ENCODE assay signal across 1 cellular context in the genomic region with DNA sequence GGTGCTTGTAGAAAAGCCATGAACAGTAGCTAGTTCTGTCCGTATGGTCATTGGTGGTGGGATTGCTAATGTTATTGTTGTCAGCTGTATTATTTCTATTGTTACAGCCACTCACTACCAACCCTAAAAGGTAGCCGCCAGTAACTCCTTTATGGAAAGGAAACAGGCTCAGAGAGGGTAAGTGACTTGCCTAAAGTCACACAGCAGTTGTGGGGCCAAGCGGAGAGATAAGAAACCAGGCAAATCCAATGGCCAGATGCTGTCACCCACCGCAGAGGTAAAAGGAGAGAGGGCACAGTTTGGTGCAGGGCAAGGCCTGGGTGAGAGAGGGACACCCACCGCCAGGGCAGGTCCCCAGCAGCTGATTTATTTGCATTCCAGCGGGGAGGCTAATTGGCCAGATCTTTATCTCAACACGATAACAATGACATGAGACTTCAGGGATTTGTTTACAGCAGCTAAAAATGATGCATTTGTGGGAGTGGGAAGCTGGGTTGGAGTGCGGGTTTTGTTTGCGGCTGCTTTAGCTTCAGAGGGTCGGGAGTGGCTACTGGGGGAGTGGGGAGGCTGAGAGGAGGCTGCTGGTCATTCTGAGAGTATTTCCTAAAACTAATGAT.
A peak's percentile ranks its signal among the peaks of the same experiment; 100 is the strongest.
TF ChIP-seq lines count a peak whose summit lies in the region.

No MANE protein-coding gene starts in this region.

TF ChIP-seq in HEK293, 187 proteins besides CTCF, POLR2A, EP300 and RAD21 (continued from another document):
- TF ChIP-seq, protein P1, sequence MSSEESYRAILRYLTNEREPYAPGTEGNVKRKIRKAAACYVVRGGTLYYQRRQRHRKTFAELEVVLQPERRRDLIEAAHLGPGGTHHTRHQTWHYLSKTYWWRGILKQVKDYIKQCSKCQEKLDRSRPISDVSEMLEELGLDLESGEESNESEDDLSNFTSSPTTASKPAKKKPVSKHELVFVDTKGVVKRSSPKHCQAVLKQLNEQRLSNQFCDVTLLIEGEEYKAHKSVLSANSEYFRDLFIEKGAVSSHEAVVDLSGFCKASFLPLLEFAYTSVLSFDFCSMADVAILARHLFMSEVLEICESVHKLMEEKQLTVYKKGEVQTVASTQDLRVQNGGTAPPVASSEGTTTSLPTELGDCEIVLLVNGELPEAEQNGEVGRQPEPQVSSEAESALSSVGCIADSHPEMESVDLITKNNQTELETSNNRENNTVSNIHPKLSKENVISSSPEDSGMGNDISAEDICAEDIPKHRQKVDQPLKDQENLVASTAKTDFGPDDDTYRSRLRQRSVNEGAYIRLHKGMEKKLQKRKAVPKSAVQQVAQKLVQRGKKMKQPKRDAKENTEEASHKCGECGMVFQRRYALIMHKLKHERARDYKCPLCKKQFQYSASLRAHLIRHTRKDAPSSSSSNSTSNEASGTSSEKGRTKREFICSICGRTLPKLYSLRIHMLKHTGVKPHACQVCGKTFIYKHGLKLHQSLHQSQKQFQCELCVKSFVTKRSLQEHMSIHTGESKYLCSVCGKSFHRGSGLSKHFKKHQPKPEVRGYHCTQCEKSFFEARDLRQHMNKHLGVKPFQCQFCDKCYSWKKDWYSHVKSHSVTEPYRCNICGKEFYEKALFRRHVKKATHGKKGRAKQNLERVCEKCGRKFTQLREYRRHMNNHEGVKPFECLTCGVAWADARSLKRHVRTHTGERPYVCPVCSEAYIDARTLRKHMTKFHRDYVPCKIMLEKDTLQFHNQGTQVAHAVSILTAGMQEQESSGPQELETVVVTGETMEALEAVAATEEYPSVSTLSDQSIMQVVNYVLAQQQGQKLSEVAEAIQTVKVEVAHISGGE (tag by site-specific recombination; conservative IDR thresholded peaks at IDR 0.05; ENCODE audit: low read depth), result no peak
- TF ChIP-seq ZNF221 (tag by site-specific recombination; IDR thresholded peaks at IDR 0.05; ENCODE audit: borderline replicate concordance), result no peak
- no peak for TF ChIP-seq ZNF157 (tag by site-specific recombination; IDR thresholded peaks at IDR 0.05)
- TF ChIP-seq ZNF830 (tag by site-specific recombination; IDR thresholded peaks at IDR 0.05; ENCODE audit: low read depth), result no peak
- 0 out of 2 replicates have a peak, but pooled peaks have one; percentile 28 for TF ChIP-seq KLF17 (tag by site-specific recombination; IDR thresholded peaks at IDR 0.05)
- TF ChIP-seq, protein P2, sequence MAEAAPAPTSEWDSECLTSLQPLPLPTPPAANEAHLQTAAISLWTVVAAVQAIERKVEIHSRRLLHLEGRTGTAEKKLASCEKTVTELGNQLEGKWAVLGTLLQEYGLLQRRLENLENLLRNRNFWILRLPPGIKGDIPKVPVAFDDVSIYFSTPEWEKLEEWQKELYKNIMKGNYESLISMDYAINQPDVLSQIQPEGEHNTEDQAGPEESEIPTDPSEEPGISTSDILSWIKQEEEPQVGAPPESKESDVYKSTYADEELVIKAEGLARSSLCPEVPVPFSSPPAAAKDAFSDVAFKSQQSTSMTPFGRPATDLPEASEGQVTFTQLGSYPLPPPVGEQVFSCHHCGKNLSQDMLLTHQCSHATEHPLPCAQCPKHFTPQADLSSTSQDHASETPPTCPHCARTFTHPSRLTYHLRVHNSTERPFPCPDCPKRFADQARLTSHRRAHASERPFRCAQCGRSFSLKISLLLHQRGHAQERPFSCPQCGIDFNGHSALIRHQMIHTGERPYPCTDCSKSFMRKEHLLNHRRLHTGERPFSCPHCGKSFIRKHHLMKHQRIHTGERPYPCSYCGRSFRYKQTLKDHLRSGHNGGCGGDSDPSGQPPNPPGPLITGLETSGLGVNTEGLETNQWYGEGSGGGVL (tag by site-specific recombination; IDR thresholded peaks at IDR 0.05), result no peak
- peak; percentile 69; the same call in 1 of the 2 replicates for TF ChIP-seq OSR2 (tag by site-specific recombination; IDR thresholded peaks at IDR 0.05)
- TF ChIP-seq ZBTB21 (tag by site-specific recombination; IDR thresholded peaks at IDR 0.05), result no peak
- no peak for TF ChIP-seq ZNF138 (tag by site-specific recombination; IDR thresholded peaks at IDR 0.05; ENCODE audit: borderline replicate concordance)
- no peak for TF ChIP-seq ZBTB6 (tag by site-specific recombination; IDR thresholded peaks at IDR 0.05)
- no peak for TF ChIP-seq INSM2 (tag by site-specific recombination; IDR thresholded peaks at IDR 0.05)
- TF ChIP-seq ZFHX2 (tag by site-specific recombination; conservative IDR thresholded peaks at IDR 0.05), result peak; percentile 63
- TF ChIP-seq SCRT2 (tag by site-specific recombination; IDR thresholded peaks at IDR 0.05), result no peak
- TF ChIP-seq KLF8 (tag by site-specific recombination; IDR thresholded peaks at IDR 0.05), result no peak
- peak; percentile 94 for TF ChIP-seq GLIS1 (tag by site-specific recombination; IDR thresholded peaks at IDR 0.05)
- TF ChIP-seq GFI1B (tag by site-specific recombination; IDR thresholded peaks at IDR 0.05), result peak; percentile 27; the same call in 1 of the 2 replicates
- 0 out of 2 replicates have a peak, but pooled peaks have one; percentile 13 for TF ChIP-seq ZNF140 (tag by site-specific recombination; IDR thresholded peaks at IDR 0.05)
- 0 out of 2 replicates have a peak, but pooled peaks have one; percentile 33 for TF ChIP-seq ZNF423 (tag by site-specific recombination; IDR thresholded peaks at IDR 0.05)
- no peak for TF ChIP-seq BCL11A (tag by site-specific recombination; IDR thresholded peaks at IDR 0.05; ENCODE audit: low read depth)
- no peak for TF ChIP-seq ZBTB20 (tag by site-specific recombination; IDR thresholded peaks at IDR 0.05)
- TF ChIP-seq ZNF677 (tag by site-specific recombination; IDR thresholded peaks at IDR 0.05), result no peak
- TF ChIP-seq BCL11B (tag by site-specific recombination; IDR thresholded peaks at IDR 0.05; ENCODE audit: low read depth), result no peak
- TF ChIP-seq ELK4 (IDR thresholded peaks at IDR 0.05; ENCODE audit: borderline replicate concordance, low read depth, low read length), result no peak
- TF ChIP-seq, protein P3, sequence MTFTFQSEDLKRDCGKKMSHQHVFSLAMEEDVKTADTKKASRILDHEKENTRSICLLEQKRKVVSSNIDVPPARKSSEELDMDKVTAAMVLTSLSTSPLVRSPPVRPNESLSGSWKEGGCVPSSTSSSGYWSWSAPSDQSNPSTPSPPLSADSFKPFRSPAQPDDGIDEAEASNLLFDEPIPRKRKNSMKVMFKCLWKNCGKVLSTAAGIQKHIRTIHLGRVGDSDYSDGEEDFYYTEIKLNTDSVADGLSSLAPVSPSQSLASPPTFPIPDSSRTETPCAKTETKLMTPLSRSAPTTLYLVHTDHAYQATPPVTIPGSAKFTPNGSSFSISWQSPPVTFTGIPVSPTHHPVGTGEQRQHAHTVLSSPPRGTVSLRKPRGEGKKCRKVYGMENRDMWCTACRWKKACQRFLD (tag by site-specific recombination; IDR thresholded peaks at IDR 0.05), result no peak
- TF ChIP-seq, protein P4, sequence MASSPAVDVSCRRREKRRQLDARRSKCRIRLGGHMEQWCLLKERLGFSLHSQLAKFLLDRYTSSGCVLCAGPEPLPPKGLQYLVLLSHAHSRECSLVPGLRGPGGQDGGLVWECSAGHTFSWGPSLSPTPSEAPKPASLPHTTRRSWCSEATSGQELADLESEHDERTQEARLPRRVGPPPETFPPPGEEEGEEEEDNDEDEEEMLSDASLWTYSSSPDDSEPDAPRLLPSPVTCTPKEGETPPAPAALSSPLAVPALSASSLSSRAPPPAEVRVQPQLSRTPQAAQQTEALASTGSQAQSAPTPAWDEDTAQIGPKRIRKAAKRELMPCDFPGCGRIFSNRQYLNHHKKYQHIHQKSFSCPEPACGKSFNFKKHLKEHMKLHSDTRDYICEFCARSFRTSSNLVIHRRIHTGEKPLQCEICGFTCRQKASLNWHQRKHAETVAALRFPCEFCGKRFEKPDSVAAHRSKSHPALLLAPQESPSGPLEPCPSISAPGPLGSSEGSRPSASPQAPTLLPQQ (tag by site-specific recombination; IDR thresholded peaks at IDR 0.05), result 0 out of 2 replicates have a peak, but pooled peaks have one; percentile 20
- peak; percentile 92 for TF ChIP-seq ZNF580 (tag by site-specific recombination; IDR thresholded peaks at IDR 0.05)
- TF ChIP-seq, protein P5, sequence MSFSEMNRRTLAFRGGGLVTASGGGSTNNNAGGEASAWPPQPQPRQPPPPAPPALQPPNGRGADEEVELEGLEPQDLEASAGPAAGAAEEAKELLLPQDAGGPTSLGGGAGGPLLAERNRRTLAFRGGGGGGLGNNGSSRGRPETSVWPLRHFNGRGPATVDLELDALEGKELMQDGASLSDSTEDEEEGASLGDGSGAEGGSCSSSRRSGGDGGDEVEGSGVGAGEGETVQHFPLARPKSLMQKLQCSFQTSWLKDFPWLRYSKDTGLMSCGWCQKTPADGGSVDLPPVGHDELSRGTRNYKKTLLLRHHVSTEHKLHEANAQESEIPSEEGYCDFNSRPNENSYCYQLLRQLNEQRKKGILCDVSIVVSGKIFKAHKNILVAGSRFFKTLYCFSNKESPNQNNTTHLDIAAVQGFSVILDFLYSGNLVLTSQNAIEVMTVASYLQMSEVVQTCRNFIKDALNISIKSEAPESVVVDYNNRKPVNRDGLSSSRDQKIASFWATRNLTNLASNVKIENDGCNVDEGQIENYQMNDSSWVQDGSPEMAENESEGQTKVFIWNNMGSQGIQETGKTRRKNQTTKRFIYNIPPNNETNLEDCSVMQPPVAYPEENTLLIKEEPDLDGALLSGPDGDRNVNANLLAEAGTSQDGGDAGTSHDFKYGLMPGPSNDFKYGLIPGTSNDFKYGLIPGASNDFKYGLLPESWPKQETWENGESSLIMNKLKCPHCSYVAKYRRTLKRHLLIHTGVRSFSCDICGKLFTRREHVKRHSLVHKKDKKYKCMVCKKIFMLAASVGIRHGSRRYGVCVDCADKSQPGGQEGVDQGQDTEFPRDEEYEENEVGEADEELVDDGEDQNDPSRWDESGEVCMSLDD (tag by site-specific recombination; IDR thresholded peaks at IDR 0.05), result no peak
- no peak for TF ChIP-seq KLF10 (tag by site-specific recombination; IDR thresholded peaks at IDR 0.05)
- TF ChIP-seq WT1 (tag by site-specific recombination; IDR thresholded peaks at IDR 0.05), result peak; percentile 81
- TF ChIP-seq ZNF658 (tag by site-specific recombination; IDR thresholded peaks at IDR 0.05), result no peak
